Comparison of ENCODE assay signal across 9 cellular contexts in the genomic region with DNA sequence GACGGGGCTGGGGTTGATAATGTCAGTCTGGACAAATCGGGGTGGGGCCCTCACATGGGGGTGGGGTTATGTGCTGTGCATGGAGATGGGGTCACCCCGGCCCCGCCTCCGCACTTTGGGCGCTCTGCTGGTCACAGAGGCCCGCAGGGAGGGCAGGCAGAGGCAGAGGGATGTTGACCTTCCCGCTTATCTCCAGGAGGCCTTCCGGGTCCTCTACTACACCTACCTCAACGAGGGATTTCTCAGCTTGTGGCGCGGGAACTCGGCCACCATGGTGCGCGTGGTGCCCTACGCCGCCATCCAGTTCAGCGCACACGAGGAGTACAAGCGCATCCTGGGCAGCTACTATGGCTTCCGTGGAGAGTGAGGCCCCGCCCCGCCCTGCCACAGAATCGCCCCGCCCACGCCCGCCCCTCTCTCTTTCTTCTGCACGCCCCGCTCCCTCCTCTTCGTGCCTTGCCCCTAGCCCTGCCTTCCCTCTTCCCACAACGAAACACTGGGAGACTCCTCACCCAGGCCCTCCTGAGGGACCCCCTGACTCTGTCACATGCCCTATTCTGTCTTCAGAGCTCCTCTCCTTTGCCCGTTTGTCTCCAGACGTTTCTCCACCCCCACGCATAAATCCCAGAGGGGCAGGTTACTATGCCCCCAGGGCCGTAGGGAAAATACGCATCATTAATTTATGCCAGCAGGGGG. TPM values are rescaled to one million over a fixed set of nuclear protein-coding genes. Genes with fewer than 3 reads are reported as not detected.
A peak's percentile ranks its signal among the peaks of the same experiment; 100 is the strongest.
DNase-seq lines count a peak whose midpoint lies in the region; ATAC-seq, FAIRE-seq and TF ChIP-seq lines count a peak whose summit lies in the region.
"Had no signal": no experiment of that assay in that cellular context is flagged by ENCODE, and none has a peak within 500 bp of the region (broad histone marks: within the 10 kb centered on the region; RNA-seq: fewer than 3 reads in every experiment).

No MANE protein-coding gene starts in this region.

- DNase-seq in DMS 273 (lab: John Stamatoyannopoulos, UW; ENCODE audit: unreplicated experiment): peak; percentile 73
- DNase-seq in DMS 273 treated with DMSO at 0.1 percent for 48 hours (lab: John Stamatoyannopoulos, UW): no peak
- DNase-seq in astrocyte (ENCODE audit: low read depth): peak; percentile 20
- peak in 1 of 2 donors; percentile 57 for DNase-seq in tibial nerve (ENCODE audit: low spot score in 2 of 2)
- DNase-seq in SIG-M5 treated with dmso at 0.1 percent for 504 hours (lab: John Stamatoyannopoulos, UW; ENCODE audit: unreplicated experiment): no peak
- DNase-seq in CD1c-positive myeloid dendritic cell (ENCODE audit: extremely low spot score): no peak

- H2AFZ ChIP-seq in astrocyte (ENCODE audit: low read depth, low read length): peak overlapping the region; percentile 90

- 14 to 20% methylated on average over 25 to 34 of the region's 36 CpGs for WGBS in tibial nerve, 2 donors

- H4K20me1 ChIP-seq in astrocyte (ENCODE audit: insufficient read depth, low read length): no peaks in the 10 kb centered on the region

- H3K36me3 ChIP-seq in astrocyte (ENCODE audit: insufficient read depth, low read length) (no peaks in the 10 kb centered on the region), iPS-18a (ENCODE audit: control insufficient read depth, low read depth, low read length) (no peaks in the 10 kb centered on the region), tibial nerve (peaks cover 0 to 47% (median 0%) of the 10 kb centered on the region in 3 donors)

- H3K4me2 ChIP-seq in astrocyte (ENCODE audit: low read length): peak overlapping the region; percentile 91

- H3K9me3 ChIP-seq in astrocyte (ENCODE audit: insufficient read depth, low read depth, low read length) (no peaks in the 10 kb centered on the region), iPS-18a (ENCODE audit: control insufficient read depth, low read depth, low read length) (no peaks in the 10 kb centered on the region), tibial nerve (no peaks in the 10 kb centered on the region)

- no peaks in the 10 kb centered on the region for H3K27me3 ChIP-seq in astrocyte (ENCODE audit: insufficient read depth, low read length)
- H3K27me3 ChIP-seq in iPS-18a (ENCODE audit: control insufficient read depth, insufficient read depth, low read length): no peaks in the 10 kb centered on the region
- no peaks in the 10 kb centered on the region for H3K27me3 ChIP-seq in tibial nerve

- H3K4me3 Mint-ChIP-seq in astrocyte (ENCODE audit: unreplicated experiment): peak overlapping the region; percentile 80

- H3K4me3 ChIP-seq in astrocyte (ENCODE audit: insufficient read depth, low read depth, low read length) (peak overlapping the region; percentile 44), iPS-18a (ENCODE audit: low read length) (peak overlapping the region; percentile 75), tibial nerve (peak overlapping the region in 3 of 4 donors; percentile 7 to 36 (median 27))

- peaks cover 11% of the 10 kb centered on the region for H3K36me3 Mint-ChIP-seq in astrocyte (ENCODE audit: low read depth, unreplicated experiment)

- no peaks in the 10 kb centered on the region for H3K79me2 ChIP-seq in astrocyte (ENCODE audit: insufficient read depth, low read length)

- peaks cover 5% of the 10 kb centered on the region for H3K27me3 Mint-ChIP-seq in astrocyte (ENCODE audit: low read depth, unreplicated experiment)

- no peak overlapping the region for H3K27ac ChIP-seq in astrocyte (ENCODE audit: low read depth, low read length)
- H3K27ac ChIP-seq in iPS-18a (ENCODE audit: low read length): peak overlapping the region; percentile 86
- peak overlapping the region in 1 of 4 donors; percentile 32 for H3K27ac ChIP-seq in tibial nerve

- no peak for ATAC-seq in GM19452 (IDR thresholded peaks at IDR 0.05; ENCODE audit: unreplicated experiment)

- TF ChIP-seq POLR2A in tibial nerve (IDR thresholded peaks at IDR 0.05): no peak

- peak overlapping the region; percentile 53 for H3K27ac Mint-ChIP-seq in astrocyte (ENCODE audit: unreplicated experiment)

- H3K4me1 Mint-ChIP-seq in astrocyte (ENCODE audit: low read depth, unreplicated experiment): peaks cover 2% of the 10 kb centered on the region

- H3K4me1 ChIP-seq in astrocyte (ENCODE audit: insufficient read depth, low read length) (peaks cover 6% of the 10 kb centered on the region), iPS-18a (ENCODE audit: control insufficient read depth, low read depth, low read length) (peaks cover 6% of the 10 kb centered on the region), tibial nerve (peaks cover 0 to 27% (median 2%) of the 10 kb centered on the region in 4 donors)

- no peak for FAIRE-seq in astrocyte (lab: Jason Lieb, UNC)
- FAIRE-seq: A204.1 had no signal

- no peaks in the 10 kb centered on the region for H3K9me3 Mint-ChIP-seq in astrocyte (ENCODE audit: unreplicated experiment)

- no peak for TF ChIP-seq CTCF in astrocyte (IDR thresholded peaks at IDR 0.05; ENCODE audit: insufficient read depth, low read depth, low read length)
- TF ChIP-seq CTCF in tibial nerve (IDR thresholded peaks at IDR 0.05): no peak

- peak in 1 of 2 donors; percentile 10 for TF ChIP-seq EP300 in tibial nerve (IDR thresholded peaks at IDR 0.05)

- peak overlapping the region; percentile 58 for H3K9ac ChIP-seq in astrocyte (ENCODE audit: low read length)
- H3K9ac ChIP-seq in iPS-18a (ENCODE audit: low read length): peak overlapping the region; percentile 66

RNA-seq across cellular contexts. Expression of gene TMEM161A, which starts 32.8 kb away (rescaled TPM):
- total RNA-seq in astrocyte (27.2 and 33.8 TPM in 2 replicates), tibial nerve (10 to 100 TPM; 24.1 to 32.1 (median 24.8) TPM)

RNA-seq across cellular contexts. Expression of gene SLC25A42, which starts 41.7 kb away (rescaled TPM):
- total RNA-seq in astrocyte: 7.6 and 7.9 TPM in 2 replicates
- total RNA-seq in tibial nerve: 10 to 100 TPM; 13.8 to 25.5 (median 15.5) TPM

Comparison
In these comparisons a context has a peak if more than half of its experiments do, and no peak if none do; other contexts are left out.
1. DNase-seq: peak in DMS 273 (single experiment) and astrocyte (single experiment); none in DMS 273 treated with DMSO at 0.1 percent for 48 hours (single experiment), SIG-M5 treated with dmso at 0.1 percent for 504 hours (single experiment) and CD1c-positive myeloid dendritic cell (single experiment).
2. Peak in every context shown above with its lines, with median percentiles within 50 percentile points of each other: H3K4me3 ChIP-seq.